ENCODE assay signal across 17 cellular contexts in genomic region chr2:8215159-8215863, GRCh38.
DNase-seq lines count a peak whose midpoint lies in the region; ATAC-seq and TF ChIP-seq lines count a peak whose summit lies in the region.
"Had no signal": no experiment of that assay in that cellular context is flagged by ENCODE, and none has a peak within 500 bp of the region (broad histone marks: within the 10 kb centered on the region; RNA-seq: fewer than 3 reads in every experiment).

No MANE protein-coding gene starts in this region.

- peaks cover 5% of the 10 kb centered on the region for H3K4me1 Mint-ChIP-seq in activated naive CD4-positive, alpha-beta T cell treated with anti-CD3 and anti-CD28 coated beads, Interleukin-2, amount 10 ng/mL, durations not matched to agents 7 days and 5 days
- H3K4me1 Mint-ChIP-seq: memory B cell had no signal

- ATAC-seq in GM19025 (IDR thresholded peaks at IDR 0.05; ENCODE audit: low read depth, unreplicated experiment), result peak; percentile 81
- peak; percentile 55 for ATAC-seq in GM21529 (IDR thresholded peaks at IDR 0.05; ENCODE audit: unreplicated experiment)
- peak; percentile 82 for ATAC-seq in HG03159 (IDR thresholded peaks at IDR 0.05; ENCODE audit: unreplicated experiment)
- ATAC-seq in left lobe of liver, result peak; percentile 9
- ATAC-seq: activated CD8-positive, alpha-beta T cell treated with anti-CD3 and anti-CD28 coated beads, Interleukin-2, amount 10 ng/mL, durations not matched to agents 7 days and 5 days had no signal

- H3K4me2 ChIP-seq in mammary epithelial cell (ENCODE audit: insufficient read depth, low read depth, low read length), result no peak overlapping the region

- H3K36me3 ChIP-seq in mammary epithelial cell (ENCODE audit: insufficient read depth, low read length), result no peaks in the 10 kb centered on the region
- H3K36me3 ChIP-seq: brain microvascular endothelial cell had no signal

- no peak overlapping the region for H3K4me3 ChIP-seq in mammary epithelial cell (replicated peaks in 1 of 3; ENCODE audit: insufficient read depth in 1 of 3, low read depth in 2 of 3, low read length in 3 of 3)

- no peak overlapping the region for H3K27ac ChIP-seq in mammary epithelial cell (ENCODE audit: insufficient read depth, low read depth, low read length)
- H3K27ac ChIP-seq: brain microvascular endothelial cell, C4-2B had no signal

- in situ Hi-C loops in mammary epithelial cell (cut with MboI; ENCODE audit: low sequenced_read_pairs in 2 of 2), result no loop called here

- intact Hi-C loops in mammary epithelial cell (cut with micrococcal nuclease), result no loop called here

- H4K20me1 ChIP-seq in mammary epithelial cell (ENCODE audit: insufficient read depth, low read length), result no peaks in the 10 kb centered on the region

- H2AFZ ChIP-seq in mammary epithelial cell (ENCODE audit: low read depth, low read length), result no peak overlapping the region

- no TSS peak for BruUV-seq in mammary epithelial cell (replicated peaks; lab: Mats Ljungman, UMichigan)

- H3K9me3 Mint-ChIP-seq in activated naive CD4-positive, alpha-beta T cell treated with anti-CD3 and anti-CD28 coated beads, Interleukin-2, amount 10 ng/mL, durations not matched to agents 7 days and 5 days, result peaks cover 3% of the 10 kb centered on the region
- H3K9me3 Mint-ChIP-seq: memory B cell had no signal

- H3K4me3 Mint-ChIP-seq in activated naive CD4-positive, alpha-beta T cell treated with anti-CD3 and anti-CD28 coated beads, Interleukin-2, amount 10 ng/mL, durations not matched to agents 7 days and 5 days, result no peak overlapping the region
- H3K4me3 Mint-ChIP-seq: activated CD8-positive, alpha-beta T cell treated with anti-CD3 and anti-CD28 coated beads, Interleukin-2, amount 10 ng/mL, durations not matched to agents 7 days and 5 days; memory B cell had no signal

- no peak for TF ChIP-seq CTCF in mammary epithelial cell (conservative IDR thresholded peaks at IDR 0.05 in 1 of 2, IDR thresholded peaks at IDR 0.05 in 1 of 2; ENCODE audit: extremely low read depth in 1 of 2, insufficient read depth in 1 of 2, low read depth in 1 of 2, low read length in 2 of 2)

- CTCF ChIA-PET in activated naive CD4-positive, alpha-beta T cell treated with anti-CD3 and anti-CD28 coated beads, Interleukin-2, amount 10 ng/mL, durations not matched to agents 7 days and 5 days (lab: Charles Lee), result no interaction called here
- CTCF ChIA-PET in mammary epithelial cell (lab: Charles Lee; ENCODE audit: low non-redundant PET), result no interaction called here

- DNase-seq in left lobe of liver (ENCODE audit: low spot score) (no peak), mammary epithelial cell (no peak)
- DNase-seq in activated CD4-positive, alpha-beta T cell treated with anti-CD3 and anti-CD28 coated beads for 4 hours, result no peak
- DNase-seq in activated naive CD4-positive, alpha-beta T cell treated with anti-CD3 and anti-CD28 coated beads, Interleukin-2, amount 10 ng/mL, durations not matched to agents 7 days and 5 days, result no peak
- DNase-seq: activated CD8-positive, alpha-beta T cell treated with anti-CD3 and anti-CD28 coated beads, Interleukin-2, amount 10 ng/mL, durations not matched to agents 7 days and 5 days; activated gamma-delta T cell treated with Interleukin-2 at 50 U/mL for 16 hours; brain microvascular endothelial cell; Karpas-422; NCI-H187 treated with DMSO at 0.1 percent for 48 hours; NCI-H774; SHP77; T1000 had no signal

- H3K9ac ChIP-seq in mammary epithelial cell (ENCODE audit: insufficient read depth, low read length), result no peak overlapping the region

- WGBS in mammary epithelial cell (ENCODE audit: low coverage, missing lambda C conversion rate), result 87% methylated on average over 5 of the region's 5 CpGs

- no peaks in the 10 kb centered on the region for H3K4me1 ChIP-seq in mammary epithelial cell (ENCODE audit: insufficient read depth, low read length)

- no peaks in the 10 kb centered on the region for H3K27me3 ChIP-seq in mammary epithelial cell (ENCODE audit: insufficient read depth, low read length)
- H3K27me3 ChIP-seq: brain microvascular endothelial cell had no signal

- dilution Hi-C loops in mammary epithelial cell (cut with HindIII; ENCODE audit: low sequenced_read_pairs), result no loop called here

- peaks cover 27% of the 10 kb centered on the region for H3K27me3 Mint-ChIP-seq in activated naive CD4-positive, alpha-beta T cell treated with anti-CD3 and anti-CD28 coated beads, Interleukin-2, amount 10 ng/mL, durations not matched to agents 7 days and 5 days

- no peak overlapping the region for H3K27ac Mint-ChIP-seq in activated naive CD4-positive, alpha-beta T cell treated with anti-CD3 and anti-CD28 coated beads, Interleukin-2, amount 10 ng/mL, durations not matched to agents 7 days and 5 days
- H3K27ac Mint-ChIP-seq: activated CD8-positive, alpha-beta T cell treated with anti-CD3 and anti-CD28 coated beads, Interleukin-2, amount 10 ng/mL, durations not matched to agents 7 days and 5 days; memory B cell had no signal

- peaks cover 2% of the 10 kb centered on the region for H3K36me3 Mint-ChIP-seq in activated naive CD4-positive, alpha-beta T cell treated with anti-CD3 and anti-CD28 coated beads, Interleukin-2, amount 10 ng/mL, durations not matched to agents 7 days and 5 days
- H3K36me3 Mint-ChIP-seq: memory B cell had no signal

- H3K9me3 ChIP-seq in mammary epithelial cell (replicated peaks; ENCODE audit: insufficient read depth, low read length), result no peaks in the 10 kb centered on the region

- H3K79me2 ChIP-seq in mammary epithelial cell (ENCODE audit: insufficient read depth, low read length), result no peaks in the 10 kb centered on the region

Comparison
In these comparisons a context has a peak if more than half of its experiments do, and no peak if none do; other contexts are left out.
1. ATAC-seq: peak in every context shown above with its lines; median percentile 82 in HG03159; 81 in GM19025; 55 in GM21529; 9 in left lobe of liver.